9 cellular contexts compared by ENCODE assay signal in genomic region chr16:19700319-19700781, GRCh38. TPM values are rescaled to one million over a fixed set of nuclear protein-coding genes. Genes with fewer than 3 reads are reported as not detected.
DNase-seq lines count a peak whose midpoint lies in the region; ATAC-seq, FAIRE-seq and TF ChIP-seq lines count a peak whose summit lies in the region.
"Had no signal": no experiment of that assay in that cellular context is flagged by ENCODE, and none has a peak within 500 bp of the region (broad histone marks: within the 10 kb centered on the region; RNA-seq: fewer than 3 reads in every experiment).

No MANE protein-coding gene starts in this region.

- peak; percentile 74 for ATAC-seq in RWPE2 (ENCODE audit: low read depth)
- peak; percentile 22 for ATAC-seq in gastroesophageal sphincter
- no peak for ATAC-seq in stimulated activated naive B cell treated with anti-CD40 and anti-IgM and Interleukin-4, amounts not matched to agents 10 μg/mL and 1 μg/mL and 100 μg/mL, for 72 hours (replicated peaks)
- no peak for ATAC-seq in HG03457 (IDR thresholded peaks at IDR 0.05; ENCODE audit: unreplicated experiment)

- TF ChIP-seq POLR2A in gastroesophageal sphincter (IDR thresholded peaks at IDR 0.05) (no peak), GM12891 (IDR thresholded peaks at IDR 0.05; ENCODE audit: low read depth, low read length) (no peak)

- H3K27me3 ChIP-seq in RWPE2 (ENCODE audit: insufficient read depth, poor library complexity, severe bottlenecking) (no peaks in the 10 kb centered on the region), gastroesophageal sphincter (no peaks in the 10 kb centered on the region)

- peaks cover 17% of the 10 kb centered on the region for H3K4me1 ChIP-seq in RWPE2 (ENCODE audit: insufficient read depth, poor library complexity, severe bottlenecking)
- peaks cover 0 to 59% (median 34%) of the 10 kb centered on the region in 3 donors for H3K4me1 ChIP-seq in gastroesophageal sphincter

- peaks cover 36% of the 10 kb centered on the region for H3K36me3 ChIP-seq in RWPE2 (ENCODE audit: low read depth)
- peaks cover 0 to 77% of the 10 kb centered on the region in 2 donors for H3K36me3 ChIP-seq in gastroesophageal sphincter

- 14 to 15% methylated on average over 5 to 6 of the region's 6 CpGs for WGBS in gastroesophageal sphincter (ENCODE audit: low coverage in 1 of 2), 2 donors

- H3K4me1 Mint-ChIP-seq in stimulated activated naive B cell treated with anti-CD40 and anti-IgM and Interleukin-4, amounts not matched to agents 10 μg/mL and 1 μg/mL and 100 μg/mL, for 72 hours, result peaks cover 0 to 5% of the 10 kb centered on the region in 2 donors

- TF ChIP-seq CTCF in RWPE2 (IDR thresholded peaks at IDR 0.05; ENCODE audit: poor library complexity, severe bottlenecking) (no peak), gastroesophageal sphincter (IDR thresholded peaks at IDR 0.05) (no peak)

- H3K36me3 Mint-ChIP-seq in stimulated activated naive B cell treated with anti-CD40 and anti-IgM and Interleukin-4, amounts not matched to agents 10 μg/mL and 1 μg/mL and 100 μg/mL, for 72 hours, result peaks cover 46 to 67% of the 10 kb centered on the region in 2 donors

- H3K27me3 Mint-ChIP-seq in stimulated activated naive B cell treated with anti-CD40 and anti-IgM and Interleukin-4, amounts not matched to agents 10 μg/mL and 1 μg/mL and 100 μg/mL, for 72 hours, result no peaks in the 10 kb centered on the region

- no peak overlapping the region for H3K4me3 Mint-ChIP-seq in stimulated activated naive B cell treated with anti-CD40 and anti-IgM and Interleukin-4, amounts not matched to agents 10 μg/mL and 1 μg/mL and 100 μg/mL, for 72 hours

- no peak for TF ChIP-seq EP300 in gastroesophageal sphincter (IDR thresholded peaks at IDR 0.05)

- H3K27ac Mint-ChIP-seq in stimulated activated naive B cell treated with anti-CD40 and anti-IgM and Interleukin-4, amounts not matched to agents 10 μg/mL and 1 μg/mL and 100 μg/mL, for 72 hours, result peak overlapping the region; percentile 9

- peak; percentile 38 for DNase-seq in ELR (ENCODE audit: low read depth)
- DNase-seq in RWPE2 (ENCODE audit: low spot score), result no peak
- DNase-seq in stimulated activated naive B cell treated with anti-CD40 and anti-IgM and Interleukin-4, amounts not matched to agents 10 μg/mL and 1 μg/mL and 100 μg/mL, for 72 hours, result no peak
- no peak for DNase-seq in GM12891 (ENCODE audit: insufficient read length, low spot score)
- no peak for DNase-seq in SIG-M5 treated with dmso at 0.1 percent for 504 hours (lab: John Stamatoyannopoulos, UW; ENCODE audit: unreplicated experiment)
- DNase-seq: activated CD8-positive, alpha-beta memory T cell treated with anti-CD3 and anti-CD28 coated beads, Interleukin-2, amount 50 U/mL, for 48 hours; glutamatergic neuron had no signal

- no peaks in the 10 kb centered on the region for H3K9me3 ChIP-seq in RWPE2 (ENCODE audit: severe bottlenecking)
- H3K9me3 ChIP-seq in gastroesophageal sphincter, result no peaks in the 10 kb centered on the region

- H3K4me3 ChIP-seq in RWPE2 (ENCODE audit: severe bottlenecking), result no peak overlapping the region
- H3K4me3 ChIP-seq in gastroesophageal sphincter, result no peak overlapping the region

- H3K9me3 Mint-ChIP-seq in stimulated activated naive B cell treated with anti-CD40 and anti-IgM and Interleukin-4, amounts not matched to agents 10 μg/mL and 1 μg/mL and 100 μg/mL, for 72 hours, result no peaks in the 10 kb centered on the region

- no peak for FAIRE-seq in GM12891 (lab: Jason Lieb, UNC)

- peak overlapping the region; percentile 28 for H3K27ac ChIP-seq in RWPE2 (ENCODE audit: poor library complexity, severe bottlenecking)
- H3K27ac ChIP-seq in gastroesophageal sphincter, result peak overlapping the region; percentile 5 to 71 (median 61)

TF ChIP-seq in GM12891, 5 proteins besides CTCF, POLR2A, EP300 and RAD21:
- no peak for TF ChIP-seq POU2F2 (IDR thresholded peaks at IDR 0.05; ENCODE audit: low read depth, low read length)
- no peak for TF ChIP-seq TAF1 (IDR thresholded peaks at IDR 0.05; ENCODE audit: low read depth, low read length)

RNA-seq across cellular contexts. Expression of gene KNOP1, which starts 17.7 kb away (rescaled TPM):
- 10 to 100 TPM in 3 of 4 donors, 1 to 10 TPM in 1; 6.9 to 14.5 (median 11.9) TPM for total RNA-seq in gastroesophageal sphincter
- 17.7 TPM for polyA plus RNA-seq in GM12891 (2012; ENCODE audit: low read depth, missing spikeins)

RNA-seq across cellular contexts. Expression of gene IQCK, which starts 17.7 kb away (rescaled TPM):
- total RNA-seq in gastroesophageal sphincter, result 10 to 100 TPM in 3 of 4 donors, 1 to 10 TPM in 1; 9.0 to 16.3 (median 14.5) TPM
- polyA plus RNA-seq in GM12891 (2012; ENCODE audit: low read depth, missing spikeins), result 1.0 TPM

Comparison
In these comparisons a context has a peak if more than half of its experiments do, and no peak if none do; other contexts are left out.
1. ATAC-seq: peak in RWPE2 (single experiment) and gastroesophageal sphincter (single experiment); none in stimulated activated naive B cell treated with anti-CD40 and anti-IgM and Interleukin-4, amounts not matched to agents 10 μg/mL and 1 μg/mL and 100 μg/mL, for 72 hours (0 of 2) and HG03457 (single experiment).